ENCODE assay signal across 8 cellular contexts in genomic region chr2:43426305-43427031, GRCh38.
A peak's percentile ranks its signal among the peaks of the same experiment; 100 is the strongest.
DNase-seq lines count a peak whose midpoint lies in the region; ATAC-seq, FAIRE-seq and TF ChIP-seq lines count a peak whose summit lies in the region.

No MANE protein-coding gene starts in this region.

- H3K9me3 ChIP-seq in A549, result no peaks in the 10 kb centered on the region

- peak overlapping the region; percentile 68 to 81 for H3K27ac ChIP-seq in A549

- H3K4me1 ChIP-seq in A549, result peaks cover 64% of the 10 kb centered on the region

- peak overlapping the region; percentile 51 for H3K4me2 ChIP-seq in A549

- TF ChIP-seq POLR2A in A549 (IDR thresholded peaks at IDR 0.05; ENCODE audit: low read length), result no peak

- peak; percentile 76 to 83 for TF ChIP-seq EP300 in A549 (IDR thresholded peaks at IDR 0.05)

- 22% methylated on average over 3 of the region's 3 CpGs for WGBS in A549 (ENCODE audit: missing lambda C conversion rate)

- TF ChIP-seq RAD21 in A549 (conservative IDR thresholded peaks at IDR 0.05 in 1 of 2, IDR thresholded peaks at IDR 0.05 in 1 of 2), result peak; percentile 7 to 48; a peak in 4 of 5 replicates

- DNase-seq in A549 (ENCODE audit: low read depth in 1 of 2, low spot score in 1 of 2) (peak; percentile 88 to 95), RPMI8226 (peak; percentile 94), globus pallidus (ENCODE audit: low spot score) (peak; percentile 58), renal cortical epithelial cell (ENCODE audit: low read depth) (peak; percentile 99), NCI-H2171 treated with DMSO at 0.1 percent for 48 hours (lab: John Stamatoyannopoulos, UW) (no peak)
- peak; percentile 42 for DNase-seq in activated T-helper 9 cell treated with anti-CD3 and anti-CD28 coated beads, Interleukin-2, amount 50 U/mL, for 16 hours (ENCODE audit: low read depth)

- FAIRE-seq in A549 (lab: Jason Lieb, UNC), result peak; percentile 90

- CTCF ChIA-PET in A549 (lab: Yijun Ruan, JAX), result interaction anchor here (0.7 to 1.3 kb wide), 2 partner anchors 10 to 55 kb away, joined by 3 read pairs; no protein-coding TSS in a partner anchor

- ATAC-seq in A549 (peak; percentile 96 to 98), GM18873 (IDR thresholded peaks at IDR 0.05; ENCODE audit: low FRiP score, unreplicated experiment) (peak; percentile 94), HG03175 (IDR thresholded peaks at IDR 0.05; ENCODE audit: unreplicated experiment) (peak; percentile 94)

- TF ChIP-seq CTCF in A549 (IDR thresholded peaks at IDR 0.05), result no peak

- H3K4me3 ChIP-seq in A549, result no peak overlapping the region

- POLR2A ChIA-PET in A549 (lab: Yijun Ruan, JAX), result no interaction called here

TF ChIP-seq in A549, 52 proteins besides CTCF, POLR2A, EP300 and RAD21 (continues in another document):
- no peak for TF ChIP-seq ESRRA (IDR thresholded peaks at IDR 0.05; ENCODE audit: borderline replicate concordance, low read length)
- TF ChIP-seq HOXB13 (CRISPR knock-in tag; IDR thresholded peaks at IDR 0.05; ENCODE audit: low read depth), result no peak
- TF ChIP-seq POLR2AphosphoS2 (conservative IDR thresholded peaks at IDR 0.05; ENCODE audit: low read length), result no peak
- TF ChIP-seq CHD4 (IDR thresholded peaks at IDR 0.05; ENCODE audit: borderline replicate concordance), result no peak
- TF ChIP-seq KDM1A (IDR thresholded peaks at IDR 0.05; ENCODE audit: low read depth), result no peak
- TF ChIP-seq BHLHE40 (IDR thresholded peaks at IDR 0.05; ENCODE audit: low read depth, low read length), result no peak
- TF ChIP-seq GATA3 (IDR thresholded peaks at IDR 0.05; ENCODE audit: borderline replicate concordance), result peak; percentile 98
- no peak for TF ChIP-seq RNF2 (IDR thresholded peaks at IDR 0.05; ENCODE audit: borderline replicate concordance, low read depth)
- TF ChIP-seq ATOH8 (CRISPR knock-in tag; IDR thresholded peaks at IDR 0.05; ENCODE audit: low read depth), result no peak
- TF ChIP-seq E2F6 (IDR thresholded peaks at IDR 0.05; ENCODE audit: borderline replicate concordance, low read depth), result peak; percentile 28; the same call in 1 of the 2 replicates
- TF ChIP-seq KDM5A (IDR thresholded peaks at IDR 0.05), result no peak
- no peak for TF ChIP-seq NFE2L2 (conservative IDR thresholded peaks at IDR 0.05; ENCODE audit: low read length)
- no peak for TF ChIP-seq ZNF302 (CRISPR knock-in tag; IDR thresholded peaks at IDR 0.05)
- TF ChIP-seq PHF8 (IDR thresholded peaks at IDR 0.05; ENCODE audit: borderline replicate concordance, low read depth), result no peak
- no peak for TF ChIP-seq ZFP36 (IDR thresholded peaks at IDR 0.05; ENCODE audit: borderline replicate concordance, partially characterized antibody)
- TF ChIP-seq EHMT2 (IDR thresholded peaks at IDR 0.05; ENCODE audit: low read depth), result no peak
- TF ChIP-seq FOSL2 (IDR thresholded peaks at IDR 0.05), result peak; percentile 98
- peak; percentile 95 for TF ChIP-seq FOSL2 (CRISPR knock-in tag; IDR thresholded peaks at IDR 0.05)
- no peak for TF ChIP-seq NPAS2 (CRISPR knock-in tag; IDR thresholded peaks at IDR 0.05; ENCODE audit: borderline replicate concordance)
- TF ChIP-seq CBX8 (IDR thresholded peaks at IDR 0.05), result no peak
- TF ChIP-seq HOXB5 (CRISPR knock-in tag; IDR thresholded peaks at IDR 0.05), result no peak
- TF ChIP-seq REST (IDR thresholded peaks at IDR 0.05), result no peak
- TF ChIP-seq PBX3 (IDR thresholded peaks at IDR 0.05), result no peak
- no peak for TF ChIP-seq HES2 (IDR thresholded peaks at IDR 0.05)
- TF ChIP-seq NR3C1 (IDR thresholded peaks at IDR 0.05), result no peak
- TF ChIP-seq HDAC2 (IDR thresholded peaks at IDR 0.05), result no peak
- TF ChIP-seq RFX5 (IDR thresholded peaks at IDR 0.05), result no peak
- 0 out of 2 replicates have a peak, but pooled peaks have one; percentile 47 for TF ChIP-seq MYC (IDR thresholded peaks at IDR 0.05; ENCODE audit: borderline replicate concordance, low read length)
- TF ChIP-seq SREBF2 (IDR thresholded peaks at IDR 0.05), result no peak
- no peak for TF ChIP-seq ELK1 (IDR thresholded peaks at IDR 0.05; ENCODE audit: low read depth, low read length)
- TF ChIP-seq HOXA7 (CRISPR knock-in tag; IDR thresholded peaks at IDR 0.05), result no peak
- TF ChIP-seq FOSB (CRISPR knock-in tag; IDR thresholded peaks at IDR 0.05), result no peak
- TF ChIP-seq JUN (IDR thresholded peaks at IDR 0.05), result peak; percentile 69 to 84; a peak in 4 of 5 replicates
- TF ChIP-seq MAZ (IDR thresholded peaks at IDR 0.05; ENCODE audit: borderline replicate concordance, low read depth, low read length), result no peak
- TF ChIP-seq EHF (CRISPR knock-in tag; IDR thresholded peaks at IDR 0.05), result no peak; the same call in 1 of the 2 replicates
- no peak for TF ChIP-seq USF2 (IDR thresholded peaks at IDR 0.05)
- no peak for TF ChIP-seq HEYL (CRISPR knock-in tag; IDR thresholded peaks at IDR 0.05)
- TF ChIP-seq MAX (IDR thresholded peaks at IDR 0.05), result peak; percentile 87
